ENCODE assay signal across 15 cellular contexts in the genomic region with DNA sequence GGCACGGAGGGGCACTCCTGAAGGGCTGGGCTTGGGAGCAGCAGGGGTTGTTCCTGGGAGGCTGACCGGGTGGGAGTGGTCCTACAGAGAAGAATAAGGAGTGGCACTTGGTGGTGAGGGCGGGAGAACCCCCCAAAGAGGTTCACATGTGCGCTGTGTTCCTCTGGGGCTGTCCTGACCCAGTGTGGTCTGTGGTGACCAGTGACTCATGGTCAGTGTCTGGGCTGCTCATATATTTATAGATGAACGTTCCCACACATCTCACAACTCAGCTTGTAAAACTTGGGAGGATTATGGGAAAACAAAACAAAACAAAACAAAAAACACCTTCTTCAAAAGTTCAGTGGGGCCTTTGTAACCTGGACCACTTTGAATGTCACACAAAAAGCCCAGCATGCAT. TPM values are rescaled to one million over a fixed set of nuclear protein-coding genes. Genes with fewer than 3 reads are reported as not detected.
A peak's percentile ranks its signal among the peaks of the same experiment; 100 is the strongest.
DNase-seq lines count a peak whose midpoint lies in the region; ATAC-seq and TF ChIP-seq lines count a peak whose summit lies in the region.
"Had no signal": no experiment of that assay in that cellular context is flagged by ENCODE, and none has a peak within 500 bp of the region (broad histone marks: within the 10 kb centered on the region; RNA-seq: fewer than 3 reads in every experiment).

No MANE protein-coding gene starts in this region.

- H2BK5ac ChIP-seq in IMR-90 (ENCODE audit: low read depth, low read length, poor library complexity, severe bottlenecking) (no peak overlapping the region), neuronal stem cell (ENCODE audit: low read length) (no peak overlapping the region)

- no peak overlapping the region for H3K14ac ChIP-seq in IMR-90 (replicated peaks; ENCODE audit: low read depth, low read length)
- no peak overlapping the region for H3K14ac ChIP-seq in neuronal stem cell (ENCODE audit: low read length)

- no peak overlapping the region for H3K56ac ChIP-seq in IMR-90 (ENCODE audit: extremely low read depth, insufficient read depth, low read length)

- H2AK5ac ChIP-seq in IMR-90 (ENCODE audit: low read depth, low read length) (no peak overlapping the region), neuronal stem cell (ENCODE audit: low read depth, low read length) (no peak overlapping the region)

- no peak overlapping the region for H3K27ac ChIP-seq in IMR-90 (ENCODE audit: insufficient read depth, low read length)
- H3K27ac ChIP-seq in mammary epithelial cell (ENCODE audit: insufficient read depth, low read depth, low read length): no peak overlapping the region
- no peak overlapping the region for H3K27ac ChIP-seq in neuronal stem cell (replicated peaks; ENCODE audit: low read length)
- H3K27ac ChIP-seq: epithelial cell of prostate, left lung, VCaP had no signal

- DNase-seq in Caki2 (ENCODE audit: low read depth) (peak; percentile 78), IMR-90 (peak; percentile 70), mammary epithelial cell (peak; percentile 29), neuronal stem cell (ENCODE audit: low spot score) (no peak), KBM-7 (no peak), RPMI8226 (no peak), MG63 (no peak)
- no peak for DNase-seq in stimulated activated naive CD4-positive, alpha-beta T cell (lab: John Stamatoyannopoulos, UW)
- DNase-seq: activated naive CD4-positive, alpha-beta T cell treated with anti-CD3 and anti-CD28 coated beads for 36 hours; hippocampal formation; left lung; naive B cell; NCI-H345 had no signal

- POLR2A ChIA-PET in IMR-90 (lab: Charles Lee; ENCODE audit: unreplicated experiment): no interaction called here

- no peaks in the 10 kb centered on the region for H3K79me1 ChIP-seq in IMR-90 (ENCODE audit: low read depth in 1 of 2, low read length in 2 of 2)
- H3K79me1 ChIP-seq in neuronal stem cell (ENCODE audit: low read depth, low read length): no peaks in the 10 kb centered on the region

- CTCF ChIA-PET in IMR-90 (lab: Yijun Ruan, JAX): no interaction called here
- CTCF ChIA-PET in mammary epithelial cell (lab: Charles Lee; ENCODE audit: low non-redundant PET): no interaction called here

- in situ Hi-C loops in Caki2 (cut with HindIII; ENCODE audit: low pct_unique_long_range_greater_than_20kb, low sequenced_read_pairs) (no loop called here), IMR-90 (cut with MboI; ENCODE audit: low sequenced_read_pairs) (no loop called here), mammary epithelial cell (cut with MboI; ENCODE audit: low sequenced_read_pairs in 2 of 2) (loop anchor here in 1 of 2 donors (25.0 kb wide), 1 partner anchor 104 kb away; a partner anchor contains a TSS), KBM-7 (cut with MboI; ENCODE audit: low pct_unique_long_range_greater_than_20kb, low sequenced_read_pairs) (no loop called here)

- H3K23ac ChIP-seq in IMR-90 (ENCODE audit: low read depth, low read length) (no peak overlapping the region), neuronal stem cell (ENCODE audit: low read depth, low read length, poor library complexity) (no peak overlapping the region)

- H2AK9ac ChIP-seq in IMR-90 (replicated peaks; ENCODE audit: low read depth, low read length, poor library complexity): peak overlapping the region; percentile 31

- intact Hi-C loops in IMR-90 (cut with micrococcal nuclease): no loop called here
- intact Hi-C loops in mammary epithelial cell (cut with micrococcal nuclease): no loop called here

- H4K91ac ChIP-seq in IMR-90 (ENCODE audit: insufficient read depth, low read depth, low read length) (no peak overlapping the region), neuronal stem cell (ENCODE audit: low read depth, low read length, poor library complexity) (no peak overlapping the region)

- H3K27me3 ChIP-seq in IMR-90 (ENCODE audit: control insufficient read depth, insufficient read depth, low read length): peaks cover 3% of the 10 kb centered on the region
- H3K27me3 ChIP-seq in mammary epithelial cell (ENCODE audit: insufficient read depth, low read length): no peaks in the 10 kb centered on the region
- H3K27me3 ChIP-seq in neuronal stem cell (ENCODE audit: control insufficient read depth in 3 of 3, insufficient read depth in 3 of 3, low read depth in 1 of 3, low read length in 3 of 3): no peaks in the 10 kb centered on the region
- H3K27me3 ChIP-seq in MG63: no peaks in the 10 kb centered on the region
- H3K27me3 ChIP-seq: left lung had no signal

- dilution Hi-C loops in IMR-90 (cut with HindIII; ENCODE audit: low sequenced_read_pairs, unreplicated experiment) (no loop called here), mammary epithelial cell (cut with HindIII; ENCODE audit: low sequenced_read_pairs) (no loop called here)

- no CpG with 5 or more reads among the region's 5 CpGs for WGBS in IMR-90 (ENCODE audit: extremely low coverage in 2 of 2, insufficient read length in 1 of 2), 2 experiments
- WGBS in mammary epithelial cell (ENCODE audit: low coverage, missing lambda C conversion rate): 100% methylated on average over 1 of the region's 5 CpGs
- no CpG with 5 or more reads among the region's 5 CpGs for WGBS in neuronal stem cell (ENCODE audit: extremely low coverage in 2 of 2, insufficient read length in 2 of 2, insufficient replicate concordance in 1 of 2), 2 donors

- H3K36me3 ChIP-seq in IMR-90 (ENCODE audit: control insufficient read depth, insufficient read depth, low read length) (no peaks in the 10 kb centered on the region), mammary epithelial cell (ENCODE audit: insufficient read depth, low read length) (no peaks in the 10 kb centered on the region), neuronal stem cell (replicated peaks in 1 of 2; ENCODE audit: control insufficient read depth in 2 of 2, insufficient read depth in 2 of 2, low read length in 2 of 2) (no peaks in the 10 kb centered on the region), MG63 (no peaks in the 10 kb centered on the region)
- H3K36me3 ChIP-seq: left lung had no signal

- no peak overlapping the region for H3K18ac ChIP-seq in IMR-90 (ENCODE audit: low read depth, low read length)
- peak overlapping the region; percentile 48 for H3K18ac ChIP-seq in neuronal stem cell (ENCODE audit: low read length)

- no peak overlapping the region for H2BK120ac ChIP-seq in IMR-90 (ENCODE audit: low read depth, low read length)
- no peak overlapping the region for H2BK120ac ChIP-seq in neuronal stem cell (ENCODE audit: low read depth, low read length)

- no peaks in the 10 kb centered on the region; the same call in 1 of the 2 replicates for H4K20me1 ChIP-seq in IMR-90 (ENCODE audit: insufficient read depth, low read length)
- no peaks in the 10 kb centered on the region for H4K20me1 ChIP-seq in mammary epithelial cell (ENCODE audit: insufficient read depth, low read length)

- H3K9ac ChIP-seq in IMR-90 (ENCODE audit: low read depth, low read length) (no peak overlapping the region), mammary epithelial cell (ENCODE audit: insufficient read depth, low read length) (no peak overlapping the region), neuronal stem cell (ENCODE audit: low read depth, low read length, poor library complexity) (no peak overlapping the region)

- H3K4me2 ChIP-seq in IMR-90 (ENCODE audit: low read depth, low read length) (peak overlapping the region; percentile 35; the same call in 1 of the 2 replicates), mammary epithelial cell (ENCODE audit: insufficient read depth, low read depth, low read length) (no peak overlapping the region), neuronal stem cell (ENCODE audit: insufficient read depth, low read length, poor library complexity, severe bottlenecking) (no peak overlapping the region)

- H3K9me3 ChIP-seq in IMR-90 (ENCODE audit: control insufficient read depth, insufficient read depth, low read length) (peaks cover 2% of the 10 kb centered on the region; the same call in 1 of the 2 replicates), mammary epithelial cell (replicated peaks; ENCODE audit: insufficient read depth, low read length) (no peaks in the 10 kb centered on the region), neuronal stem cell (replicated peaks in 1 of 2; ENCODE audit: control insufficient read depth in 2 of 2, insufficient read depth in 1 of 2, low read depth in 1 of 2, low read length in 2 of 2) (no peaks in the 10 kb centered on the region), MG63 (no peaks in the 10 kb centered on the region)
- H3K9me3 ChIP-seq: left lung had no signal

- H2AFZ ChIP-seq in IMR-90 (replicated peaks; ENCODE audit: low read length, poor library complexity) (no peak overlapping the region), mammary epithelial cell (ENCODE audit: low read depth, low read length) (no peak overlapping the region), neuronal stem cell (ENCODE audit: low read length) (no peak overlapping the region)

- H2BK15ac ChIP-seq in IMR-90 (ENCODE audit: low read depth, low read length) (no peak overlapping the region), neuronal stem cell (ENCODE audit: low read length) (no peak overlapping the region)

- TF ChIP-seq POLR2A in IMR-90 (IDR thresholded peaks at IDR 0.05; ENCODE audit: low read depth, low read length): no peak

- H4K8ac ChIP-seq in IMR-90 (ENCODE audit: low read depth in 2 of 2, low read length in 2 of 2) (no peak overlapping the region), neuronal stem cell (ENCODE audit: low read depth, low read length) (no peak overlapping the region)

- peak; percentile 60; the same call in 1 of the 2 replicates for ATAC-seq in IMR-90 (ENCODE audit: low read depth)
- ATAC-seq: left lung had no signal

- H2BK12ac ChIP-seq in neuronal stem cell (ENCODE audit: low read length): no peak overlapping the region

- H2BK20ac ChIP-seq in IMR-90 (ENCODE audit: low read depth, low read length): no peak overlapping the region

- H3K4me3 ChIP-seq in IMR-90 (ENCODE audit: insufficient read depth, low read depth, low read length) (no peak overlapping the region), mammary epithelial cell (replicated peaks in 1 of 3; ENCODE audit: insufficient read depth in 1 of 3, low read depth in 2 of 3, low read length in 3 of 3) (no peak overlapping the region), neuronal stem cell (ENCODE audit: low read length in 2 of 2) (no peak overlapping the region), MG63 (no peak overlapping the region)
- H3K4me3 ChIP-seq: left lung had no signal

- no peaks in the 10 kb centered on the region for H3K9me1 ChIP-seq in IMR-90 (ENCODE audit: insufficient read depth, low read length)

- H3K4ac ChIP-seq in IMR-90 (ENCODE audit: low read depth, low read length) (no peak overlapping the region), neuronal stem cell (ENCODE audit: low read length) (no peak overlapping the region)

- no peak for TF ChIP-seq RAD21 in IMR-90 (IDR thresholded peaks at IDR 0.05; ENCODE audit: low read length)

- no peaks in the 10 kb centered on the region for H3K79me2 ChIP-seq in mammary epithelial cell (ENCODE audit: insufficient read depth, low read length)

- TF ChIP-seq CTCF in IMR-90 (conservative IDR thresholded peaks at IDR 0.05; ENCODE audit: low read depth, low read length) (no peak), mammary epithelial cell (conservative IDR thresholded peaks at IDR 0.05 in 1 of 2, IDR thresholded peaks at IDR 0.05 in 1 of 2; ENCODE audit: extremely low read depth in 1 of 2, insufficient read depth in 1 of 2, low read depth in 1 of 2, low read length in 2 of 2) (no peak)

- BruUV-seq in IMR-90 (replicated peaks; lab: Mats Ljungman, UMichigan) (no TSS peak), mammary epithelial cell (replicated peaks; lab: Mats Ljungman, UMichigan) (no TSS peak)

- H4K5ac ChIP-seq in IMR-90 (ENCODE audit: low read depth, low read length): no peak overlapping the region

- peaks cover 9% of the 10 kb centered on the region for H3K4me1 ChIP-seq in IMR-90 (ENCODE audit: control insufficient read depth, insufficient read depth, low read length)
- H3K4me1 ChIP-seq in mammary epithelial cell (ENCODE audit: insufficient read depth, low read length): no peaks in the 10 kb centered on the region
- H3K4me1 ChIP-seq in neuronal stem cell (ENCODE audit: control insufficient read depth in 2 of 2, insufficient read depth in 1 of 2, low read depth in 1 of 2, low read length in 2 of 2): no peaks in the 10 kb centered on the region
- H3K4me1 ChIP-seq: left lung had no signal

RNA-seq across cellular contexts. Expression of a gene that starts 10.0 kb away (rescaled TPM):
- 0.07 TPM in 1 of 2 replicates, not detected in the other for total RNA-seq in Caki2 (2014; rRNA removed; shearing (Covaris generic); ENCODE audit: low replicate concordance)
- total RNA-seq in IMR-90 (2012; rRNA removed) (0.28 TPM in 1 of 2 replicates, not detected in the other), mammary epithelial cell (not detected)
- polyA plus RNA-seq in IMR-90 (2012; rRNA removed) (not detected in 2 replicates), mammary epithelial cell (not detected)
- polyA plus RNA-seq in IMR-90 (2012; cell fraction: cytosol; rRNA removed): 0.03 TPM in 1 of 2 replicates, not detected in the other
- polyA plus RNA-seq in IMR-90 (2012; cell fraction: nucleus; rRNA removed; ENCODE audit: low replicate concordance): 0.15 TPM in 1 of 2 replicates, not detected in the other
- not detected for polyA minus RNA-seq in mammary epithelial cell
- not detected for polyA plus RNA-seq in neuronal stem cell (2013, experiment 1 of 2)
- not detected for polyA plus RNA-seq in neuronal stem cell (2013, experiment 2 of 2)
- not detected in 2 replicates for total RNA-seq in MG63 (2014; rRNA removed; shearing (Covaris generic); ENCODE audit: low replicate concordance)
- total RNA-seq: activated naive CD4-positive, alpha-beta T cell treated with anti-CD3 and anti-CD28 coated beads for 36 hours; left lung had no signal

Comparison
In these comparisons a context has a peak if more than half of its experiments do, and no peak if none do; other contexts are left out.
1. DNase-seq: peak in Caki2 (single experiment), IMR-90 (single experiment) and mammary epithelial cell (single experiment); none in neuronal stem cell (single experiment), KBM-7 (single experiment), RPMI8226 (single experiment), MG63 (single experiment) and stimulated activated naive CD4-positive, alpha-beta T cell (0 of 6).